10 cellular contexts compared by ENCODE assay signal in the genomic region with DNA sequence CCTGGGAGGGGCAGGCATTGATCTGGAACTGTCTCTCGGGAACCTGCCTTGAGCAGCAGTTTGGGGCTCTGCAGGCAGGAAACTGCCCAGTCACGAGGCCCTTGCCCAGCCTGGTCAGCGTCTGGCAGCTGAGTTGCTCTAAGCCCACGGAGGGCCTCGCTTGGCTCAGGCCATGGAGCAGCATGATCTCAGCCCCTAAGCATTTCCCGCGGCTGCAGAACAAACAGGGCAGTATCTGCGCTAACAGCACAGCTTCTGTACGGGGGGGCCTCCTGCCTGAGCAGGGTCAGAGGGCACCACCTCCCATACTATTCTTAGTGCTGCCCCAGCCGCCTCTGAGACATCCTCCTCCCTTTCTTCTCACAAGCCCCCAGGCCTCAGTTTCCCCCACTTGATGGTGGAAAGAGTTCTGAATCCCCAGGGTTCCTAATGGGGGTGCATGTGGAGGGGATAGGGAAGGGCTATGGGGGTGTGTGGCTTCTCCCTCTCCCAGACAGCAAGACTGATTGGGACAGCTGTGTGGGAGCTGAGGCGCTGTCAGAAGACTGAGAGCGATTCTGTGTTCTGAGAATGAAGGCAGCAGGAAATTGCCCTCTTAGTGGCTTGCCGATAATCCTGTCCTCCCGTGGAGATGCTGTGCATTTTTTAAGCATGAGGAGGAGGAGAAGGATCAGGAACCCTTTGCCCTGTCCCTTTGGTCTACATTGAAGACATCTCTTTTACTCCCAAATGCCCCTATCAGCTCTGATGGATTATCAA. TPM values are rescaled to one million over a fixed set of nuclear protein-coding genes. Genes with fewer than 3 reads are reported as not detected.
A peak's percentile ranks its signal among the peaks of the same experiment; 100 is the strongest.
DNase-seq lines count a peak whose midpoint lies in the region; ATAC-seq, FAIRE-seq and TF ChIP-seq lines count a peak whose summit lies in the region.
"Had no signal": no experiment of that assay in that cellular context is flagged by ENCODE, and none has a peak within 500 bp of the region (broad histone marks: within the 10 kb centered on the region; RNA-seq: fewer than 3 reads in every experiment).

No MANE protein-coding gene starts in this region.

- WGBS in HepG2 (ENCODE audit: low lambda C conversion rate): 31% methylated on average over 7 of the region's 14 CpGs
- WGBS in stomach, 5 donors: 21 to 33% (median 31%) methylated on average over 13 to 14 of the region's 14 CpGs

- H3K27ac ChIP-seq in dorsolateral prefrontal cortex: peak overlapping the region; percentile 9 to 96 (median 89)
- H3K27ac ChIP-seq in HepG2 (ENCODE audit: extremely low read length, insufficient read depth, low read length): no peak overlapping the region
- peak overlapping the region in 4 of 5 donors; percentile 65 to 75 (median 73) for H3K27ac ChIP-seq in stomach

- H3K4me3 ChIP-seq in dorsolateral prefrontal cortex (no peak overlapping the region), HepG2 (replicated peaks in 1 of 3; ENCODE audit: insufficient read depth in 1 of 3, low read depth in 2 of 3, low read length in 3 of 3) (no peak overlapping the region), stomach (no peak overlapping the region)
- H3K4me3 ChIP-seq: skin epidermis had no signal

- peak in 12 of 56 donors; percentile 5 to 41 (median 20) for TF ChIP-seq CTCF in dorsolateral prefrontal cortex (IDR thresholded peaks at IDR 0.05 in 54 of 56, conservative IDR thresholded peaks at IDR 0.05 in 2 of 56; ENCODE audit: low read depth in 1 of 56, partially characterized antibody in 56 of 56)
- no peak; the same call in 1 of the 2 replicates for TF ChIP-seq CTCF in HepG2 (CRISPR knock-in tag; IDR thresholded peaks at IDR 0.05)
- no peak for TF ChIP-seq CTCF in stomach (IDR thresholded peaks at IDR 0.05)

- intact Hi-C loops in dorsolateral prefrontal cortex (cut with DNase I): loop anchor here in 1 of 2 donors (5.0 kb wide), 2 partner anchors 91 to 521 kb away; no protein-coding TSS in a partner anchor
- intact Hi-C loops in HepG2 (cut with micrococcal nuclease; ENCODE audit: unreplicated experiment): no loop called here
- intact Hi-C loops in stomach (cut with DNase I; ENCODE audit: low total_unique reads): no loop called here

- peak in 1 of 2 experiments; percentile 6; a peak in 1 of 4 replicates for TF ChIP-seq EP300 in HepG2 (IDR thresholded peaks at IDR 0.05; ENCODE audit: low read depth in 2 of 2, low read length in 2 of 2)
- TF ChIP-seq EP300 in HepG2 (CRISPR knock-in tag; IDR thresholded peaks at IDR 0.05; ENCODE audit: borderline replicate concordance): peak; percentile 45; the same call in 1 of the 2 replicates
- TF ChIP-seq EP300 in stomach (IDR thresholded peaks at IDR 0.05): no peak

- H3K4me2 ChIP-seq in HepG2 (ENCODE audit: low read depth, low read length): peak overlapping the region; percentile 13; the same call in 1 of the 2 replicates

- CTCF ChIA-PET in HepG2 (lab: Yijun Ruan, JAX; ENCODE audit: low intra/inter-chr PET ratio, low total read pairs): no interaction called here

- H3K36me3 ChIP-seq in HepG2 (replicated peaks in 1 of 2; ENCODE audit: control insufficient read depth in 1 of 2, insufficient read depth in 2 of 2, low read length in 2 of 2) (no peaks in the 10 kb centered on the region), stomach (peaks cover 0 to 20% (median 0%) of the 10 kb centered on the region in 4 donors)

- no peak for TF ChIP-seq RAD21 in HepG2 (CRISPR knock-in tag; IDR thresholded peaks at IDR 0.05)

- in situ Hi-C loops in HepG2 (cut with HindIII; ENCODE audit: extremely low pct_ligation_motif_present, low pct_unique_long_range_greater_than_20kb): loop anchor here (10.0 kb wide), 1 partner anchor 533 kb away; no protein-coding TSS in a partner anchor

- peak; percentile 94 for ATAC-seq in HepG2
- no peak for ATAC-seq in GM18517 (IDR thresholded peaks at IDR 0.05; ENCODE audit: unreplicated experiment)
- no peak for ATAC-seq in GM19395 (IDR thresholded peaks at IDR 0.05; ENCODE audit: unreplicated experiment)
- ATAC-seq in GM21529 (IDR thresholded peaks at IDR 0.05; ENCODE audit: unreplicated experiment): no peak

- DNase-seq in HK-2 (ENCODE audit: unreplicated experiment) (peak; percentile 84), dorsolateral prefrontal cortex (peak; percentile 11 to 90 (median 84)), HepG2 (ENCODE audit: low spot score) (peak; percentile 85), stomach (peak; percentile 65), cerebellar nuclear complex (lab: John Stamatoyannopoulos, UW) (no peak)
- DNase-seq: NCI-H1930 had no signal

- no peaks in the 10 kb centered on the region for H3K79me2 ChIP-seq in HepG2 (ENCODE audit: insufficient read depth, low read length)

- TF ChIP-seq POLR2A in HepG2 (IDR thresholded peaks at IDR 0.05; ENCODE audit: insufficient read depth in 1 of 2, low read depth in 2 of 2, low read length in 2 of 2) (no peak), stomach (IDR thresholded peaks at IDR 0.05) (no peak)

- peak; percentile 28 for FAIRE-seq in HepG2 (lab: Jason Lieb, UNC)

- H3K9me3 ChIP-seq in HepG2 (ENCODE audit: low read length) (no peaks in the 10 kb centered on the region), stomach (no peaks in the 10 kb centered on the region)

- H3K27me3 ChIP-seq in dorsolateral prefrontal cortex: no peaks in the 10 kb centered on the region
- H3K27me3 ChIP-seq in HepG2 (ENCODE audit: control insufficient read depth in 1 of 2, insufficient read depth in 2 of 2, low read length in 2 of 2): peaks cover 0 to 7% of the 10 kb centered on the region in 2 experiments; a peak in 1 of 5 replicates
- no peaks in the 10 kb centered on the region for H3K27me3 ChIP-seq in stomach

- H3K9ac ChIP-seq in HepG2 (ENCODE audit: insufficient read depth, low read depth, low read length): no peak overlapping the region

- H2AFZ ChIP-seq in HepG2 (ENCODE audit: low read length): no peak overlapping the region

- no TSS peak for BruUV-seq in HepG2 (replicated peaks; lab: Mats Ljungman, UMichigan)

- H3K4me1 ChIP-seq in HepG2 (ENCODE audit: insufficient read depth, low read length) (peaks cover 25% of the 10 kb centered on the region), stomach (peaks cover 5 to 38% (median 17%) of the 10 kb centered on the region in 4 donors)

- POLR2A ChIA-PET in HepG2 (lab: Yijun Ruan, JAX): interaction anchor here (1.0 kb wide), 1 partner anchor 8 kb away, joined by 3 read pairs; no protein-coding TSS in a partner anchor

- H4K20me1 ChIP-seq in HepG2 (ENCODE audit: insufficient read depth, low read length): no peaks in the 10 kb centered on the region

TF ChIP-seq in HepG2, 621 proteins besides CTCF, POLR2A, EP300 and RAD21 (continues in another document):
- peak; percentile 66; the same call in 1 of the 2 replicates for TF ChIP-seq ZSCAN21 (CRISPR knock-in tag; IDR thresholded peaks at IDR 0.05; ENCODE audit: borderline replicate concordance)
- TF ChIP-seq ZNF292 (CRISPR knock-in tag; IDR thresholded peaks at IDR 0.05; ENCODE audit: borderline replicate concordance, low read depth): peak; percentile 73; the same call in 1 of the 2 replicates
- peak; percentile 51; the same call in 1 of the 2 replicates for TF ChIP-seq TFAP4 (IDR thresholded peaks at IDR 0.05; ENCODE audit: borderline replicate concordance, low read depth)
- TF ChIP-seq ZNF225 (CRISPR knock-in tag; IDR thresholded peaks at IDR 0.05): 0 out of 2 replicates have a peak, but pooled peaks have one; percentile 46
- TF ChIP-seq HNRNPLL (IDR thresholded peaks at IDR 0.05; ENCODE audit: low read depth, low read length, poor library complexity, severe bottlenecking): peak; percentile 76
- TF ChIP-seq IRF2 (CRISPR knock-in tag; IDR thresholded peaks at IDR 0.05): 0 out of 2 replicates have a peak, but pooled peaks have one; percentile 38
- TF ChIP-seq ZFX (CRISPR knock-in tag; IDR thresholded peaks at IDR 0.05; ENCODE audit: low read depth): peak; percentile 78
- TF ChIP-seq JUN (CRISPR knock-in tag; IDR thresholded peaks at IDR 0.05): peak; percentile 100
- peak; percentile 74; the same call in 1 of the 2 replicates for TF ChIP-seq ZNF607 (CRISPR knock-in tag; IDR thresholded peaks at IDR 0.05; ENCODE audit: borderline replicate concordance)
- peak; percentile 64 for TF ChIP-seq SKI (IDR thresholded peaks at IDR 0.05; ENCODE audit: partially characterized antibody)

RNA-seq across cellular contexts. Expression of gene MOCS1, which starts 46.4 kb away (rescaled TPM):
- total RNA-seq in dorsolateral prefrontal cortex (10 to 100 TPM; 17.5 to 42.3 (median 25.3) TPM), HepG2 (2016; rRNA removed; fragmentation: Illumina TruSeq; extraction: Trizol) (10.5 and 11.7 TPM in 2 replicates), stomach (10 to 100 TPM in 3 of 5 donors, 1 to 10 TPM in 2; 4.0 to 15.4 (median 13.6) TPM)
- total RNA-seq in HepG2 (2016; cell fraction: cytosol; rRNA removed; fragmentation: Illumina TruSeq; extraction: Trizol; ENCODE audit: low read depth): 2.9 and 3.3 TPM in 2 replicates
- 8.7 and 11.7 TPM in 2 replicates for total RNA-seq in HepG2 (2016; cell fraction: insoluble cytoplasmic fraction; rRNA removed; fragmentation: Illumina TruSeq; extraction: Trizol)
- 7.8 and 10.3 TPM in 2 replicates for total RNA-seq in HepG2 (2016; cell fraction: membrane; rRNA removed; fragmentation: Illumina TruSeq; extraction: Trizol)
- 8.7 and 10.3 TPM in 2 replicates for total RNA-seq in HepG2 (2016; cell fraction: nucleus; rRNA removed; fragmentation: Illumina TruSeq; extraction: Trizol)
- polyA plus RNA-seq in HepG2 (2011; rRNA removed) (5.3 and 5.9 TPM in 2 replicates), stomach (10 to 100 TPM in 1 of 3 donors, 1 to 10 TPM in 2; 6.3 to 11.3 (median 8.7) TPM)
- polyA plus RNA-seq in HepG2 (2011; cell fraction: cytosol; rRNA removed): 6.1 and 6.2 TPM in 2 replicates
- 5.8 and 6.7 TPM in 2 replicates for polyA plus RNA-seq in HepG2 (2011; cell fraction: nucleus; rRNA removed)
- 4.5 and 5.8 TPM in 2 replicates for polyA plus RNA-seq in HepG2 (2012)
- polyA plus RNA-seq in HepG2 (2016; cell fraction: cytosol; fragmentation: Illumina TruSeq; extraction: Trizol; ENCODE audit: low read depth): 3.0 and 4.0 TPM in 2 replicates
- polyA plus RNA-seq in HepG2 (2016; cell fraction: insoluble cytoplasmic fraction; fragmentation: Illumina TruSeq; extraction: Trizol; ENCODE audit: low read depth): 7.4 and 8.9 TPM in 2 replicates
- 7.4 and 7.7 TPM in 2 replicates for polyA plus RNA-seq in HepG2 (2016; cell fraction: membrane; fragmentation: Illumina TruSeq; extraction: Trizol; ENCODE audit: low read depth)
- polyA plus RNA-seq in HepG2 (2016; cell fraction: nucleus; fragmentation: Illumina TruSeq; extraction: Trizol; ENCODE audit: insufficient read depth, low read depth): 7.9 and 9.3 TPM in 2 replicates
- polyA minus RNA-seq in HepG2 (2011; rRNA and poly(A)+ RNA removed; ENCODE audit: low replicate concordance): 19.4 TPM in 1 of 2 replicates, not detected in the other
- polyA minus RNA-seq in HepG2 (2011; cell fraction: cytosol; rRNA and poly(A)+ RNA removed): 6.5 and 6.8 TPM in 2 replicates
- 9.9 and 10.4 TPM in 2 replicates for polyA minus RNA-seq in HepG2 (2011; cell fraction: nucleus; rRNA and poly(A)+ RNA removed)

Comparison
In these comparisons a context has a peak if more than half of its experiments do, and no peak if none do; other contexts are left out.
1. DNase-seq: peak in HK-2 (single experiment), dorsolateral prefrontal cortex (10 of 10), HepG2 (single experiment) and stomach (single experiment); none in cerebellar nuclear complex (0 of 2).